In the genomic region with DNA sequence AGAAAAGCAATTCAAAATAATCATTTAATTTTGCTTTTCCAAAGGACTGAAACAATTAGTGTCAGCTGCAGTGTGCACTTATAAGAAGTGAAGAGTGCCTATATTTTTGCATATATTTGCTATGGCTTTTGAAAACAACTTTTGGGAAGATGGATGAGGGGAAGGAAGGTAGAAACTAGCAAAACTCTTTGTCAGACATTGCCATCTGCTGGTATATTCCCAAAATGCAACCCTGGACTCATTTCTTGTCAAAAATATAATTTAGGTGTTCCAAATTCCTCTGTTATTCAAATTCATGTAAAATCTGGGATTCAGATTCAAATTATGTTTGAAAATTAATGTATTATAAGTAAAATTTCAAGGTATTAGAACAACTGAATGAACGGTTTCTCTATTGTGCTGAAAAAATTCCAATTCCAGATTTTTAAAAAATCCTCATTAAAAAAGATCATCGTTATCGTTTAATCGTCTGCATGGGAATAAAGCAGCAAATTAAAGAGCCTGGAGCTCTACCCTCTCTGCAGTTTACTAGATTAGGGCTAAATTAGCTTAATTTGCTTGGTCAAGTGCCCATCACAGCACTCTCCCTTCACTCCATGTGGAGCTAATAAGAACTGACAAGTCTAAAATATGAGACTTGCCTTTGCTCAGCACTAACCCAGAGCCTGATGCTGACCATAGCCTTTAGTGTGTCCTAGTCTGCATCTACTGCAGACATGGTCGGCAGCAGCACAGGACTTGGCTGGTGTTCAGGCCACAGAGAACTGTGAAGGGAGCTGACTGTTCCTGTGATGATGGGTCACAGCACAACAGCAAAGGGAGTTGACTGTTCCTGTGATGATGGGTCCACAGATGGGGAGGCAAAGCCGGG, we compare ENCODE assay signal across 8 cellular contexts.
DNase-seq lines count a peak whose midpoint lies in the region; TF ChIP-seq lines count a peak whose summit lies in the region.

No MANE protein-coding gene starts in this region.

- no peak overlapping the region for H3K27ac ChIP-seq in SK-N-MC
- H3K27ac ChIP-seq in CD8-positive, alpha-beta memory T cell (ENCODE audit: low read depth, low read length) = no peak overlapping the region

- H3K36me3 Mint-ChIP-seq in Caco-2 (ENCODE audit: insufficient read depth, unreplicated experiment) (no peaks in the 10 kb centered on the region), progenitor cell of endocrine pancreas (ENCODE audit: insufficient read depth) (no peaks in the 10 kb centered on the region)
- no peaks in the 10 kb centered on the region for H3K36me3 Mint-ChIP-seq in CD8-positive, alpha-beta memory T cell

- H3K27me3 ChIP-seq in Caco-2 (replicated peaks; ENCODE audit: control insufficient read depth, insufficient read depth, low read length) = no peaks in the 10 kb centered on the region; the same call in 1 of the 2 replicates
- H3K27me3 ChIP-seq in CD8-positive, alpha-beta memory T cell (ENCODE audit: insufficient read depth, low read length, poor library complexity, severe bottlenecking) = no peaks in the 10 kb centered on the region

- DNase-seq in Caco-2 (peak in 1 of 2 experiments; percentile 49), HCEC 1CT (peak; percentile 39), SK-N-MC (ENCODE audit: low read depth, low spot score) (peak; percentile 14), fibroblast of the conjunctiva (ENCODE audit: low read depth) (peak; percentile 20), progenitor cell of endocrine pancreas (ENCODE audit: low spot score, unreplicated experiment) (peak; percentile 20), NCI-H187 treated with DMSO at 0.1 percent for 48 hours (lab: John Stamatoyannopoulos, UW) (no peak)
- DNase-seq in CD8-positive, alpha-beta memory T cell = no peak
- DNase-seq in activated CD4-positive, alpha-beta T cell treated with anti-CD3 and anti-CD28 coated beads for 1 hour = no peak

- H3K4me1 ChIP-seq in Caco-2 = no peaks in the 10 kb centered on the region
- H3K4me1 ChIP-seq in CD8-positive, alpha-beta memory T cell (ENCODE audit: insufficient read depth, low read length) = no peaks in the 10 kb centered on the region

- H3K4me1 Mint-ChIP-seq in Caco-2 (ENCODE audit: low read depth, unreplicated experiment) = no peaks in the 10 kb centered on the region
- peaks cover 6% of the 10 kb centered on the region for H3K4me1 Mint-ChIP-seq in progenitor cell of endocrine pancreas (ENCODE audit: low read depth)
- no peaks in the 10 kb centered on the region for H3K4me1 Mint-ChIP-seq in CD8-positive, alpha-beta memory T cell

- CTCF ChIA-PET in Caco-2 (lab: Charles Lee) = no interaction called here
- CTCF ChIA-PET in CD8-positive, alpha-beta memory T cell (lab: Charles Lee) = no interaction called here

- no peaks in the 10 kb centered on the region for H3K27me3 Mint-ChIP-seq in Caco-2 (ENCODE audit: insufficient read depth, unreplicated experiment)
- no peaks in the 10 kb centered on the region for H3K27me3 Mint-ChIP-seq in progenitor cell of endocrine pancreas
- H3K27me3 Mint-ChIP-seq in CD8-positive, alpha-beta memory T cell = peaks cover 0 to 3% of the 10 kb centered on the region in 2 donors

- H3K36me3 ChIP-seq in Caco-2 (ENCODE audit: control insufficient read depth, insufficient read depth, low read length) (no peaks in the 10 kb centered on the region), SK-N-MC (ENCODE audit: insufficient read depth, low read length) (no peaks in the 10 kb centered on the region)
- no peaks in the 10 kb centered on the region for H3K36me3 ChIP-seq in CD8-positive, alpha-beta memory T cell (ENCODE audit: insufficient read depth, low read length)

- H3K9me3 Mint-ChIP-seq in Caco-2 (ENCODE audit: unreplicated experiment) = no peaks in the 10 kb centered on the region
- no peaks in the 10 kb centered on the region for H3K9me3 Mint-ChIP-seq in progenitor cell of endocrine pancreas (ENCODE audit: low read depth)
- peaks cover 0 to 2% (median 0%) of the 10 kb centered on the region in 5 donors for H3K9me3 Mint-ChIP-seq in CD8-positive, alpha-beta memory T cell

- H3K27ac Mint-ChIP-seq in Caco-2 (ENCODE audit: unreplicated experiment) = no peak overlapping the region
- H3K27ac Mint-ChIP-seq in progenitor cell of endocrine pancreas = no peak overlapping the region
- no peak overlapping the region for H3K27ac Mint-ChIP-seq in CD8-positive, alpha-beta memory T cell

- H3K4me3 Mint-ChIP-seq in Caco-2 (ENCODE audit: unreplicated experiment) (no peak overlapping the region), progenitor cell of endocrine pancreas (ENCODE audit: low read depth) (no peak overlapping the region)
- no peak overlapping the region for H3K4me3 Mint-ChIP-seq in CD8-positive, alpha-beta memory T cell

- no peak overlapping the region for H3K9ac ChIP-seq in SK-N-MC (ENCODE audit: insufficient read length)

- POLR2A ChIA-PET in Caco-2 (lab: Charles Lee) = no interaction called here
- POLR2A ChIA-PET in CD8-positive, alpha-beta memory T cell (lab: Charles Lee) = no interaction called here

- intact Hi-C loops in Caco-2 (cut with micrococcal nuclease; ENCODE audit: unreplicated experiment) = loop anchor here (1.0 to 5.0 kb wide), 5 partner anchors 229 to 550 kb away; no protein-coding TSS in a partner anchor

- peak; percentile 58 to 67 for TF ChIP-seq CTCF in Caco-2 (IDR thresholded peaks at IDR 0.05; ENCODE audit: insufficient read depth in 1 of 2, low read depth in 1 of 2, low read length in 1 of 2, severe bottlenecking in 1 of 2, unreplicated experiment in 1 of 2)
- TF ChIP-seq CTCF in progenitor cell of endocrine pancreas (IDR thresholded peaks at IDR 0.05; ENCODE audit: unreplicated experiment) = peak; percentile 92

- H3K9me3 ChIP-seq in Caco-2 (no peaks in the 10 kb centered on the region), SK-N-MC (ENCODE audit: low read depth, low read length) (no peaks in the 10 kb centered on the region)
- H3K9me3 ChIP-seq in CD8-positive, alpha-beta memory T cell (ENCODE audit: low read length) = no peaks in the 10 kb centered on the region

- no TSS peak for BruUV-seq in Caco-2 (replicated peaks; lab: Mats Ljungman, UMichigan)

- H3K4me3 ChIP-seq in Caco-2 (ENCODE audit: low read depth, low read length) = no peak overlapping the region
- no peak overlapping the region for H3K4me3 ChIP-seq in SK-N-MC
- no peak overlapping the region for H3K4me3 ChIP-seq in CD8-positive, alpha-beta memory T cell (ENCODE audit: low read length)

Comparison
In these comparisons a context has a peak if more than half of its experiments do, and no peak if none do; other contexts are left out.
1. DNase-seq: peak in HCEC 1CT (single experiment), SK-N-MC (single experiment), fibroblast of the conjunctiva (single experiment) and progenitor cell of endocrine pancreas (single experiment); none in CD8-positive, alpha-beta memory T cell (0 of 5), NCI-H187 treated with DMSO at 0.1 percent for 48 hours (single experiment) and activated CD4-positive, alpha-beta T cell treated with anti-CD3 and anti-CD28 coated beads for 1 hour (single experiment).